ENCODE assay signal across 8 cellular contexts in genomic region chr3:57692404-57693191, GRCh38. TPM values are rescaled to one million over a fixed set of nuclear protein-coding genes. Genes with fewer than 3 reads are reported as not detected.
DNase-seq lines count a peak whose midpoint lies in the region; ATAC-seq and TF ChIP-seq lines count a peak whose summit lies in the region.

Gene DENND6A, minus strand, starts transcription at chr3:57693077. Its CDS starts 59 bp downstream, at chr3:57693018.

- H3K27ac ChIP-seq in cingulate gyrus (ENCODE audit: low read depth, low read length) (peak within 1 kb of the TSS; percentile 90), layer of hippocampus (ENCODE audit: low read depth, low read length) (peak within 1 kb of the TSS; percentile 97)

- H3K36me3 ChIP-seq in BE2C = no peaks in the 10 kb centered on the region

- H3K4me3 ChIP-seq in BE2C (ENCODE audit: low read depth, low read length) = peak within 1 kb of the TSS; percentile 76

- H3K9me3 ChIP-seq in BE2C = no peaks in the 10 kb centered on the region

- peak; percentile 80 for ATAC-seq in HG03439 (IDR thresholded peaks at IDR 0.05; ENCODE audit: unreplicated experiment)

- TF ChIP-seq CTCF in BE2C (IDR thresholded peaks at IDR 0.05; ENCODE audit: low read depth, low read length) = no peak

- DNase-seq in BE2C (peak; percentile 93), GM19238 (ENCODE audit: insufficient read length, low spot score) (peak; percentile 92), NCI-H524 treated with DMSO at 0.1 percent for 48 hours (lab: John Stamatoyannopoulos, UW) (peak; percentile 42)
- peak; percentile 94 to 95 for DNase-seq in activated CD4-positive, alpha-beta T cell treated with anti-CD3 and anti-CD28 coated beads for 4 hours
- DNase-seq in stimulated activated CD4-positive, alpha-beta T cell treated with anti-CD3 and anti-CD28 coated beads, Interleukin-1b, Interleukin-23, amount 100 ng/mL, for 24 hours (ENCODE audit: low read depth in 4 of 4, low spot score in 1 of 4) = peak; percentile 87 to 96 (median 90)

- H3K27me3 ChIP-seq in BE2C (no peaks in the 10 kb centered on the region), layer of hippocampus (ENCODE audit: control insufficient read depth, insufficient read depth, low read length) (no peaks in the 10 kb centered on the region)

- no peaks in the 10 kb centered on the region for H3K4me1 ChIP-seq in BE2C

RNA-seq across cellular contexts. Expression of gene DENND6A, which starts in this region (rescaled TPM):
- 3.5 TPM for polyA plus RNA-seq in BE2C (2012; ENCODE audit: insufficient read depth, insufficient read length, low read depth)

Comparison
In these comparisons a context has a peak if more than half of its experiments do, and no peak if none do; other contexts are left out.
1. Peak in every context shown above with its lines: DNase-seq, ATAC-seq, H3K4me3 ChIP-seq and H3K27ac ChIP-seq.
2. DNase-seq: peak in every context shown above with its lines; median percentile 94 in activated CD4-positive, alpha-beta T cell treated with anti-CD3 and anti-CD28 coated beads for 4 hours; 93 in BE2C; 92 in GM19238; 90 in stimulated activated CD4-positive, alpha-beta T cell treated with anti-CD3 and anti-CD28 coated beads, Interleukin-1b, Interleukin-23, amount 100 ng/mL, for 24 hours; 42 in NCI-H524 treated with DMSO at 0.1 percent for 48 hours.